Comparison of ENCODE assay signal across 7 cellular contexts in genomic region chr11:71829686-71830085, GRCh38. TPM values are rescaled to one million over a fixed set of nuclear protein-coding genes. Genes with fewer than 3 reads are reported as not detected.
"Had no signal": no experiment of that assay in that cellular context is flagged by ENCODE, and none has a peak within 500 bp of the region (broad histone marks: within the 10 kb centered on the region; RNA-seq: fewer than 3 reads in every experiment).

No MANE protein-coding gene starts in this region.

RNA-seq across cellular contexts. Expression of gene DEFB108B, which starts 3.3 kb away (rescaled TPM):
- total RNA-seq: M059J, NCI-H460, PC-3, Peyer's patch, Right ventricle myocardium superior, SJSA1 had no signal
- polyA plus RNA-seq: SK-N-SH had no signal

RNA-seq across cellular contexts. Expression of gene DEFB131B, which starts 48.6 kb away (rescaled TPM):
- total RNA-seq: M059J, NCI-H460, PC-3, Peyer's patch, Right ventricle myocardium superior, SJSA1 had no signal
- polyA plus RNA-seq: SK-N-SH had no signal
